ENCODE assay signal across 1 cellular context in genomic region chr17:57530026-57530425, GRCh38.
TF ChIP-seq lines count a peak whose summit lies in the region.

No MANE protein-coding gene starts in this region.

TF ChIP-seq in IMR-90, 13 proteins besides CTCF, POLR2A, EP300 and RAD21 (continued from another document):
- TF ChIP-seq MXI1 (IDR thresholded peaks at IDR 0.05; ENCODE audit: borderline replicate concordance, low read depth, low read length) (no peak), BHLHE40 (IDR thresholded peaks at IDR 0.05; ENCODE audit: low read depth, low read length) (no peak), RCOR1 (IDR thresholded peaks at IDR 0.05; ENCODE audit: insufficient replicate concordance, low read length) (no peak), NFE2L2 (IDR thresholded peaks at IDR 0.05; ENCODE audit: low read depth, low read length) (no peak), CEBPB (IDR thresholded peaks at IDR 0.05; ENCODE audit: low read depth, low read length) (no peak)
